In the genomic region with DNA sequence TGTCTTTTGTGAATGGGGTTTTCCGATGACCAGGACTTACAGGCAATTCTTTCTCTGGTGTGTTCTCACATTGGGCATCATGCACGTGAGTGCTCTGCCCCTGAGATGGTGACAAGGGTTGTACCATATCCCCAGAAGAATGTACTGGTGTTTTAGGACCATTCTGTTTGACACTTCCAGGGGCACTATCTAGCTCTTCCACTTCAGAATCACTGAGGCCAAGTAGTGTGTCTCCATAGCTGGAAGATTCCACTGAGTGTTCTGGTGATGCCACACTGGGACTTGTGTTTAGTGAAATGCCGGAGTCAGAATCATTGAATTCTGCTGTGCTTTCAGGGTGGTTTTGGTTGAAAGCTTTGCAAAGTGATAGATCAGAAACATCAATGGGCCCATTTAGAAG, we compare ENCODE assay signal across 17 cellular contexts. TPM values are rescaled to one million over a fixed set of nuclear protein-coding genes. Genes with fewer than 3 reads are reported as not detected.
DNase-seq lines count a peak whose midpoint lies in the region; TF ChIP-seq lines count a peak whose summit lies in the region.
"Had no signal": no experiment of that assay in that cellular context is flagged by ENCODE, and none has a peak within 500 bp of the region (broad histone marks: within the 10 kb centered on the region; RNA-seq: fewer than 3 reads in every experiment).

No MANE protein-coding gene starts in this region.

- TF ChIP-seq CTCF in HFFc6 (IDR thresholded peaks at IDR 0.05) (no peak), nephron progenitor cell (IDR thresholded peaks at IDR 0.05) (no peak)

- peaks cover 27% of the 10 kb centered on the region for H3K4me1 Mint-ChIP-seq in T-helper 1 cell treated with Interleukin-12 subunit alpha and Interleukin-12 subunit beta and Interleukin-4 antibody, amounts not matched to agents 30 μg/mL and 1 μg/mL, for 36 hours (ENCODE audit: low read depth)
- H3K4me1 Mint-ChIP-seq in HFFc6 (ENCODE audit: low read depth) = peaks cover 38% of the 10 kb centered on the region
- H3K4me1 Mint-ChIP-seq in activated naive CD8-positive, alpha-beta T cell treated with anti-CD3 and anti-CD28 coated beads for 36 hours = peaks cover 44% of the 10 kb centered on the region
- H3K4me1 Mint-ChIP-seq in nephron progenitor cell = peaks cover 15% of the 10 kb centered on the region

- no peaks in the 10 kb centered on the region for H3K9me3 Mint-ChIP-seq in T-helper 1 cell treated with Interleukin-12 subunit alpha and Interleukin-12 subunit beta and Interleukin-4 antibody, amounts not matched to agents 30 μg/mL and 1 μg/mL, for 36 hours
- H3K9me3 Mint-ChIP-seq in HFFc6 (no peaks in the 10 kb centered on the region), nephron progenitor cell (no peaks in the 10 kb centered on the region)
- H3K9me3 Mint-ChIP-seq in activated naive CD8-positive, alpha-beta T cell treated with anti-CD3 and anti-CD28 coated beads for 36 hours = no peaks in the 10 kb centered on the region
- H3K9me3 Mint-ChIP-seq: activated naive CD4-positive, alpha-beta T cell treated with anti-CD3 and anti-CD28 coated beads, Interleukin-2, amount 50 U/mL, for 72 hours had no signal

- H3K36me3 Mint-ChIP-seq in T-helper 1 cell treated with Interleukin-12 subunit alpha and Interleukin-12 subunit beta and Interleukin-4 antibody, amounts not matched to agents 30 μg/mL and 1 μg/mL, for 36 hours (ENCODE audit: low read depth) = peaks cover 54% of the 10 kb centered on the region
- H3K36me3 Mint-ChIP-seq in HFFc6 (ENCODE audit: low read depth) (peaks cover 62% of the 10 kb centered on the region), nephron progenitor cell (ENCODE audit: low read depth) (peaks cover 72% of the 10 kb centered on the region)
- H3K36me3 Mint-ChIP-seq in activated naive CD8-positive, alpha-beta T cell treated with anti-CD3 and anti-CD28 coated beads for 36 hours = peaks cover 63% of the 10 kb centered on the region

- H3K27me3 Mint-ChIP-seq in T-helper 1 cell treated with Interleukin-12 subunit alpha and Interleukin-12 subunit beta and Interleukin-4 antibody, amounts not matched to agents 30 μg/mL and 1 μg/mL, for 36 hours (ENCODE audit: low read depth) = no peaks in the 10 kb centered on the region
- H3K27me3 Mint-ChIP-seq in HFFc6 (ENCODE audit: insufficient read depth) = peaks cover 6% of the 10 kb centered on the region
- H3K27me3 Mint-ChIP-seq in activated naive CD8-positive, alpha-beta T cell treated with anti-CD3 and anti-CD28 coated beads for 36 hours = no peaks in the 10 kb centered on the region
- no peaks in the 10 kb centered on the region for H3K27me3 Mint-ChIP-seq in nephron progenitor cell (ENCODE audit: low read depth, poor library complexity)

- H3K4me3 Mint-ChIP-seq in T-helper 1 cell treated with Interleukin-12 subunit alpha and Interleukin-12 subunit beta and Interleukin-4 antibody, amounts not matched to agents 30 μg/mL and 1 μg/mL, for 36 hours = no peak overlapping the region
- H3K4me3 Mint-ChIP-seq in HFFc6 (no peak overlapping the region), nephron progenitor cell (no peak overlapping the region)
- H3K4me3 Mint-ChIP-seq in activated naive CD8-positive, alpha-beta T cell treated with anti-CD3 and anti-CD28 coated beads for 36 hours = no peak overlapping the region

- DNase-seq in T-helper 1 cell = no peak
- DNase-seq in HFFc6 = no peak
- DNase-seq in activated naive CD8-positive, alpha-beta T cell treated with anti-CD3 and anti-CD28 coated beads for 36 hours = no peak
- no peak for DNase-seq in nephron progenitor cell
- no peak for DNase-seq in COR-L47 (lab: John Stamatoyannopoulos, UW)
- DNase-seq in 8988T = no peak
- DNase-seq in NCI-H2171 (lab: John Stamatoyannopoulos, UW) = no peak
- DNase-seq: activated CD8-positive, alpha-beta memory T cell treated with anti-CD3 and anti-CD28 coated beads for 24 hours; brain microvascular endothelial cell; colonic mucosa; DMS53; NCI-H1417 treated with DMSO at 0.1 percent for 48 hours; NCI-H2171 treated with DMSO at 0.1 percent for 48 hours; small intestine; stimulated activated CD4-positive, alpha-beta T cell treated with anti-CD3 and anti-CD28 coated beads, Interleukin-4, amount 100 ng/mL, for 4 hours had no signal

- peak overlapping the region; percentile 13 for H3K27ac Mint-ChIP-seq in T-helper 1 cell treated with Interleukin-12 subunit alpha and Interleukin-12 subunit beta and Interleukin-4 antibody, amounts not matched to agents 30 μg/mL and 1 μg/mL, for 36 hours
- H3K27ac Mint-ChIP-seq in HFFc6 (peak overlapping the region; percentile 44), nephron progenitor cell (peak overlapping the region; percentile 64)
- peak overlapping the region; percentile 65 for H3K27ac Mint-ChIP-seq in activated naive CD8-positive, alpha-beta T cell treated with anti-CD3 and anti-CD28 coated beads for 36 hours

RNA-seq across cellular contexts. Expression of gene HNRNPA3, which starts 18.7 kb away (rescaled TPM):
- total RNA-seq in HFFc6 (2021; fragmentation: NEBNext Ultra II Directional; extraction: Animal tissue kit (Norgen Biotek cat#: 25700)) = 100 to 1,000 TPM; 165 to 253 (median 205) TPM
- 100 to 1,000 TPM; 253 to 254 TPM for total RNA-seq in activated naive CD8-positive, alpha-beta T cell treated with anti-CD3 and anti-CD28 coated beads for 36 hours

RNA-seq across cellular contexts. Expression of gene NFE2L2, which starts 33.3 kb away (rescaled TPM):
- total RNA-seq in HFFc6 (2021; fragmentation: NEBNext Ultra II Directional; extraction: Animal tissue kit (Norgen Biotek cat#: 25700)) = 10 to 100 TPM; 59.0 to 76.5 (median 67.8) TPM
- total RNA-seq in activated naive CD8-positive, alpha-beta T cell treated with anti-CD3 and anti-CD28 coated beads for 36 hours = 10 to 100 TPM; 68.3 to 70.3 TPM

Comparison
In these comparisons a context has a peak if more than half of its experiments do, and no peak if none do; other contexts are left out.
1. H3K27ac Mint-ChIP-seq: peak in every context shown above with its lines; median percentile 65 in activated naive CD8-positive, alpha-beta T cell treated with anti-CD3 and anti-CD28 coated beads for 36 hours; 64 in nephron progenitor cell; 44 in HFFc6; 13 in T-helper 1 cell treated with Interleukin-12 subunit alpha and Interleukin-12 subunit beta and Interleukin-4 antibody, amounts not matched to agents 30 μg/mL and 1 μg/mL, for 36 hours.